In genomic region chr9:20526500-20527319, GRCh38 we compare ENCODE assay signal across 10 cellular contexts.
DNase-seq lines count a peak whose midpoint lies in the region; ATAC-seq, FAIRE-seq and TF ChIP-seq lines count a peak whose summit lies in the region.
"Had no signal": no experiment of that assay in that cellular context is flagged by ENCODE, and none has a peak within 500 bp of the region (broad histone marks: within the 10 kb centered on the region; RNA-seq: fewer than 3 reads in every experiment).

No MANE protein-coding gene starts in this region.

- H3K27ac ChIP-seq in tibial artery, result no peak overlapping the region

- H3K36me3 ChIP-seq in tibial artery, result no peaks in the 10 kb centered on the region

- no peaks in the 10 kb centered on the region for H3K9me3 ChIP-seq in tibial artery

- no peak overlapping the region for H3K4me3 ChIP-seq in tibial artery

- peak; percentile 85 for FAIRE-seq in GM12891 (lab: Jason Lieb, UNC)

- no peak for DNase-seq in GM12891 (ENCODE audit: insufficient read length, low spot score)
- peak; percentile 36 for DNase-seq in fibroblast of peridontal ligament (ENCODE audit: extremely low read depth)
- no peak for DNase-seq in tibial artery
- DNase-seq in OCI-M2 (lab: John Stamatoyannopoulos, UW; ENCODE audit: unreplicated experiment), result no peak
- no peak for DNase-seq in NCI-H2107 treated with DMSO at 0.1 percent for 48 hours (lab: John Stamatoyannopoulos, UW; ENCODE audit: unreplicated experiment)
- DNase-seq in NK-92 treated with Interleukin-12 subunit alpha and Interleukin-12 subunit beta, amount 100 ng/mL, for 24 hours (lab: John Stamatoyannopoulos, UW), result no peak
- DNase-seq: islet precursor cell, NCI-H2029 treated with DMSO at 0.1 percent for 48 hours had no signal

- no peak for TF ChIP-seq CTCF in tibial artery (IDR thresholded peaks at IDR 0.05)

- peaks cover 0 to 7% (median 0%) of the 10 kb centered on the region in 4 donors for H3K4me1 ChIP-seq in tibial artery

- H3K27me3 ChIP-seq in tibial artery, result no peaks in the 10 kb centered on the region

- intact Hi-C loops in tibial artery (cut with DNase I; ENCODE audit: low total_unique reads), result no loop called here

- TF ChIP-seq POLR2A in GM12891 (IDR thresholded peaks at IDR 0.05; ENCODE audit: low read depth, low read length), result no peak

- ATAC-seq in GM21526 (IDR thresholded peaks at IDR 0.05; ENCODE audit: low FRiP score, unreplicated experiment), result peak; percentile 73
- peak; percentile 83 for ATAC-seq in HG03460 (IDR thresholded peaks at IDR 0.05; ENCODE audit: unreplicated experiment)

TF ChIP-seq in GM12891, 5 proteins besides CTCF, POLR2A, EP300 and RAD21:
- TF ChIP-seq POLR2AphosphoS5 (IDR thresholded peaks at IDR 0.05; ENCODE audit: low read depth, low read length), result no peak
- peak; percentile 58; the same call in 1 of the 2 replicates for TF ChIP-seq POU2F2 (IDR thresholded peaks at IDR 0.05; ENCODE audit: low read depth, low read length)
